8 cellular contexts compared by ENCODE assay signal in the genomic region with DNA sequence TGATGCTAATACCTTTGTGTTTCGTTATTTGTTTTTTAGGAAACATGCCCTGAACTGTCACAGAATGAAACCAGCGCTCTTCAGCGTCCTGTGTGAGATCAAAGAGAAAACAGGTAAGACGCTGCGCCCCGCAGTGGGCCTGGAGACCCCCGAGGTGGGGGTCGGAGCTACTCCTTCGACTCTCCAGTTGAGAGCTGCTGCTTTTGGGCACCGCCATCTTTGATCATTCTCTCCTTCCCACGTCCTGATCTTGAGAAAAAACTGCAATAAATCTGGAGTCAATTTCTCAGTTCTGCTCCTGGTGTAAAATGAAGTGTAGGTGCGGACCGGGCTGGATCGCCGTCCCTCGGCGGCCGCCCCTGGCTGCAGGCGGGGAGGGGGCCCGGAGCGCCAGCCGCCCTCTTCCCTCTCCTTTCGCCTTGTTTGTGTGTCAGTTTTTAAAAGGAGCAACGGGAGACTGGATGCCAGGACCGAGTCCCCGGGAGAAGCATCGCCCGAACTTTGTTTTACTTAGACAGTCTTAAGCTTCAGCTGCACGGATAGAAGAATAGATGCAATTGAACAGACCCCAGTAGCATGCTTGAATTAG. TPM values are rescaled to one million over a fixed set of nuclear protein-coding genes. Genes with fewer than 3 reads are reported as not detected.
DNase-seq lines count a peak whose midpoint lies in the region; ATAC-seq, FAIRE-seq and TF ChIP-seq lines count a peak whose summit lies in the region.

No MANE protein-coding gene starts in this region.

- H4K20me1 ChIP-seq in osteoblast (ENCODE audit: insufficient read depth, low read length), result no peaks in the 10 kb centered on the region

- H3K27me3 Mint-ChIP-seq in T-cell, result no peaks in the 10 kb centered on the region

- no peaks in the 10 kb centered on the region for H3K27me3 ChIP-seq in osteoblast (ENCODE audit: insufficient read depth, low read length)

- DNase-seq in NCI-H1105 treated with DMSO at 0.1 percent for 48 hours (lab: John Stamatoyannopoulos, UW) (peak; percentile 12), NCI-H1105 (lab: John Stamatoyannopoulos, UW) (no peak), T-cell (peak in 5 of 34 experiments; percentile 7 to 14 (median 11)), fibroblast of mammary gland (ENCODE audit: low read depth) (no peak), osteoblast (ENCODE audit: insufficient read length, low spot score, missing footprints) (peak; percentile 62), RCC 7860 (ENCODE audit: low spot score) (no peak), activated gamma-delta T cell (lab: John Stamatoyannopoulos, UW) (no peak), GM19238 (ENCODE audit: insufficient read length, low spot score) (no peak)

- no peaks in the 10 kb centered on the region for H3K9me3 Mint-ChIP-seq in T-cell

- POLR2A ChIA-PET in T-cell (lab: Charles Lee), result interaction anchor here (0.6 to 0.7 kb wide), 5 partner anchors 11 to 676 kb away, joined by 3 to 5 read pairs (median 3); no protein-coding TSS in a partner anchor

- H2AFZ ChIP-seq in osteoblast (ENCODE audit: low read length), result peak overlapping the region; percentile 91

- H3K79me2 ChIP-seq in osteoblast (ENCODE audit: insufficient read depth, low read length), result peaks cover 63% of the 10 kb centered on the region

- TF ChIP-seq CTCF in fibroblast of mammary gland (conservative IDR thresholded peaks at IDR 0.05; ENCODE audit: control insufficient read depth, insufficient read depth, low read depth, low read length) (no peak), osteoblast (IDR thresholded peaks at IDR 0.05; ENCODE audit: extremely low read depth, low read depth, low read length) (no peak)

- peaks cover 39% of the 10 kb centered on the region for H3K4me1 ChIP-seq in osteoblast (ENCODE audit: insufficient read depth, low read length)

- CTCF ChIA-PET in T-cell (lab: Charles Lee), result interaction anchor here in 1 of 2 donors (0.6 kb wide), 1 partner anchor 78 kb away, joined by 4 read pairs; no protein-coding TSS in a partner anchor

- peak overlapping the region; percentile 92 for H3K4me2 ChIP-seq in osteoblast (ENCODE audit: insufficient read depth, low read length)

- H3K36me3 ChIP-seq in osteoblast (ENCODE audit: insufficient read depth, low read length), result peaks cover 4% of the 10 kb centered on the region

- ATAC-seq in T-cell (replicated peaks in 1 of 4), result no peak

- H3K4me3 ChIP-seq in fibroblast of mammary gland (ENCODE audit: control insufficient read depth, low read depth, low read length), result peak overlapping the region; percentile 75
- peak overlapping the region; percentile 95 for H3K4me3 ChIP-seq in osteoblast (ENCODE audit: insufficient read depth, low read length)

- H3K9me3 ChIP-seq in osteoblast (ENCODE audit: low read depth, low read length), result no peaks in the 10 kb centered on the region

- FAIRE-seq in RCC 7860 (lab: Jason Lieb, UNC), result no peak

- peak overlapping the region; percentile 88 to 93 (median 89) for H3K4me3 Mint-ChIP-seq in T-cell

- peaks cover 24 to 47% (median 31%) of the 10 kb centered on the region in 3 donors for H3K4me1 Mint-ChIP-seq in T-cell

- H3K36me3 Mint-ChIP-seq in T-cell, result no peaks in the 10 kb centered on the region

- H3K27ac ChIP-seq in osteoblast (ENCODE audit: low read depth, low read length), result peak overlapping the region; percentile 72

- H3K27ac Mint-ChIP-seq in T-cell, result peak overlapping the region; percentile 55 to 76

RNA-seq across cellular contexts. Expression of a gene that starts 1.4 kb away (rescaled TPM):
- total RNA-seq in T-cell (10 to 100 TPM; 12.3 to 30.6 (median 19.0) TPM), osteoblast (34.7 and 38.0 TPM in 2 replicates)

RNA-seq across cellular contexts. Expression of a gene that starts 41.6 kb away (rescaled TPM):
- total RNA-seq in T-cell, result 10 to 100 TPM; 50.2 to 60.3 (median 55.6) TPM
- 72.4 and 75.4 TPM in 2 replicates for total RNA-seq in osteoblast

Comparison
In these comparisons a context has a peak if more than half of its experiments do, and no peak if none do; other contexts are left out.
1. DNase-seq: peak in NCI-H1105 treated with DMSO at 0.1 percent for 48 hours (single experiment) and osteoblast (single experiment); none in NCI-H1105 (single experiment), fibroblast of mammary gland (single experiment), RCC 7860 (single experiment), activated gamma-delta T cell (single experiment) and GM19238 (single experiment).